1 cellular context compared by ENCODE assay signal in genomic region chr20:37344506-37345338, GRCh38.
TF ChIP-seq lines count a peak whose summit lies in the region.

No MANE protein-coding gene starts in this region.

TF ChIP-seq in HepG2, 621 proteins besides CTCF, POLR2A, EP300 and RAD21 (continued from another document and continues in another):
- TF ChIP-seq ZNF513 (CRISPR knock-in tag; conservative IDR thresholded peaks at IDR 0.05): no peak
- TF ChIP-seq TAF15 (IDR thresholded peaks at IDR 0.05; ENCODE audit: low read depth, low read length, poor library complexity, severe bottlenecking): no peak
- peak; percentile 46; the same call in 1 of the 2 replicates for TF ChIP-seq ZNF547 (CRISPR knock-in tag; IDR thresholded peaks at IDR 0.05)
- TF ChIP-seq REL (CRISPR knock-in tag; conservative IDR thresholded peaks at IDR 0.05): no peak
- no peak for TF ChIP-seq ZBTB43 (CRISPR knock-in tag; conservative IDR thresholded peaks at IDR 0.05)
- TF ChIP-seq ZSCAN29 (CRISPR knock-in tag; conservative IDR thresholded peaks at IDR 0.05): 0 out of 2 replicates have a peak, but pooled peaks have one; percentile 78
- no peak; the same call in 1 of the 2 replicates for TF ChIP-seq TFDP2 (CRISPR knock-in tag; IDR thresholded peaks at IDR 0.05)
- TF ChIP-seq TFDP1 (CRISPR knock-in tag; IDR thresholded peaks at IDR 0.05; ENCODE audit: borderline replicate concordance): no peak
- peak; percentile 87; the same call in 1 of the 2 replicates for TF ChIP-seq ZNF33B (CRISPR knock-in tag; IDR thresholded peaks at IDR 0.05)
- TF ChIP-seq ASH2L (IDR thresholded peaks at IDR 0.05; ENCODE audit: insufficient read length, low read depth, low read length): peak; percentile 78
- no peak for TF ChIP-seq JUNB (CRISPR knock-in tag; IDR thresholded peaks at IDR 0.05; ENCODE audit: borderline replicate concordance)
- peak; percentile 57; the same call in 1 of the 2 replicates for TF ChIP-seq ZMYM4 (CRISPR knock-in tag; IDR thresholded peaks at IDR 0.05)
- TF ChIP-seq ZBTB10 (CRISPR knock-in tag; IDR thresholded peaks at IDR 0.05; ENCODE audit: borderline replicate concordance): no peak
- TF ChIP-seq ZNF234 (CRISPR knock-in tag; conservative IDR thresholded peaks at IDR 0.05): no peak
- 0 out of 2 replicates have a peak, but pooled peaks have one; percentile 49 for TF ChIP-seq PAWR (CRISPR knock-in tag; IDR thresholded peaks at IDR 0.05; ENCODE audit: borderline replicate concordance)
- no peak for TF ChIP-seq ZNF260 (CRISPR knock-in tag; IDR thresholded peaks at IDR 0.05; ENCODE audit: borderline replicate concordance, low read depth)
- no peak for TF ChIP-seq ZNF251 (CRISPR knock-in tag; IDR thresholded peaks at IDR 0.05)
- peak; percentile 68; the same call in 1 of the 2 replicates for TF ChIP-seq MIXL1 (CRISPR knock-in tag; IDR thresholded peaks at IDR 0.05)
- TF ChIP-seq ZNF557 (CRISPR knock-in tag; IDR thresholded peaks at IDR 0.05): no peak
- no peak for TF ChIP-seq ZNF407 (CRISPR knock-in tag; IDR thresholded peaks at IDR 0.05; ENCODE audit: not compliant biosample characterization)
- TF ChIP-seq CBX2 (IDR thresholded peaks at IDR 0.05; ENCODE audit: low read depth, low read length): no peak
- TF ChIP-seq CBX2 (CRISPR knock-in tag; IDR thresholded peaks at IDR 0.05; ENCODE audit: low read depth): no peak
- peak; percentile 91 for TF ChIP-seq ZNF576 (CRISPR knock-in tag; IDR thresholded peaks at IDR 0.05)
- no peak for TF ChIP-seq SMARCC2 (IDR thresholded peaks at IDR 0.05)
- TF ChIP-seq MAFF (IDR thresholded peaks at IDR 0.05; ENCODE audit: low read depth, low read length): no peak
- TF ChIP-seq CENPBD1 (CRISPR knock-in tag; IDR thresholded peaks at IDR 0.05; ENCODE audit: borderline replicate concordance, low read depth): no peak
- TF ChIP-seq JARID2 (CRISPR knock-in tag; IDR thresholded peaks at IDR 0.05; ENCODE audit: insufficient replicate concordance): peak; percentile 88
- no peak for TF ChIP-seq PRMT3 (CRISPR knock-in tag; IDR thresholded peaks at IDR 0.05; ENCODE audit: borderline replicate concordance, low read depth)
- no peak for TF ChIP-seq TRIM24 (CRISPR knock-in tag; IDR thresholded peaks at IDR 0.05)
- no peak for TF ChIP-seq ZEB1 (IDR thresholded peaks at IDR 0.05; ENCODE audit: insufficient replicate concordance, low read depth)
- no peak for TF ChIP-seq RBM39 (IDR thresholded peaks at IDR 0.05; ENCODE audit: low read depth, low read length, poor library complexity, severe bottlenecking)
- no peak for TF ChIP-seq MTF2 (CRISPR knock-in tag; IDR thresholded peaks at IDR 0.05; ENCODE audit: borderline replicate concordance)
- TF ChIP-seq AFF4 (CRISPR knock-in tag; IDR thresholded peaks at IDR 0.05): no peak; the same call in none of the 2 replicates
- peak; percentile 61 for TF ChIP-seq TEAD3 (CRISPR knock-in tag; optimal IDR thresholded peaks at IDR 0.05; ENCODE audit: borderline replicate concordance)
- TF ChIP-seq HNF4A (CRISPR knock-in tag; IDR thresholded peaks at IDR 0.05): peak; percentile 64
- TF ChIP-seq MEF2D (CRISPR knock-in tag; IDR thresholded peaks at IDR 0.05): peak; percentile 78; the same call in 1 of the 2 replicates
- no peak; the same call in 1 of the 2 replicates for TF ChIP-seq ZNF34 (CRISPR knock-in tag; IDR thresholded peaks at IDR 0.05; ENCODE audit: borderline replicate concordance)
- peak; percentile 51 for TF ChIP-seq NR2C2 (CRISPR knock-in tag; IDR thresholded peaks at IDR 0.05; ENCODE audit: borderline replicate concordance)
- TF ChIP-seq PHB2 (IDR thresholded peaks at IDR 0.05; ENCODE audit: partially characterized antibody): no peak
- peak; percentile 68; the same call in 1 of the 2 replicates for TF ChIP-seq CBX5 (CRISPR knock-in tag; IDR thresholded peaks at IDR 0.05; ENCODE audit: borderline replicate concordance)
- peak; percentile 33; the same call in 1 of the 2 replicates for TF ChIP-seq KMT2A (CRISPR knock-in tag; IDR thresholded peaks at IDR 0.05)
- no peak; the same call in 1 of the 2 replicates for TF ChIP-seq SP2 (CRISPR knock-in tag; IDR thresholded peaks at IDR 0.05)
